ENCODE assay signal across 10 cellular contexts in genomic region chr2:37652199-37652640, GRCh38. TPM values are rescaled to one million over a fixed set of nuclear protein-coding genes. Genes with fewer than 3 reads are reported as not detected.
DNase-seq lines count a peak whose midpoint lies in the region; ATAC-seq, FAIRE-seq and TF ChIP-seq lines count a peak whose summit lies in the region.
"Had no signal": no experiment of that assay in that cellular context is flagged by ENCODE, and none has a peak within 500 bp of the region (broad histone marks: within the 10 kb centered on the region; RNA-seq: fewer than 3 reads in every experiment).

No MANE protein-coding gene starts in this region.

- H3K9me3 Mint-ChIP-seq in CD4-positive, alpha-beta T cell, result no peaks in the 10 kb centered on the region
- no peaks in the 10 kb centered on the region for H3K9me3 Mint-ChIP-seq in central memory CD8-positive, alpha-beta T cell

- peaks cover 15 to 25% of the 10 kb centered on the region in 2 donors for H3K4me1 ChIP-seq in kidney (ENCODE audit: control insufficient read depth in 1 of 2, insufficient read depth in 1 of 2, low read depth in 1 of 2, low read length in 2 of 2)
- H3K4me1 ChIP-seq in pancreas, result peaks cover 0 to 15% (median 0%) of the 10 kb centered on the region in 3 donors

- H3K27ac Mint-ChIP-seq in CD4-positive, alpha-beta T cell, result peak overlapping the region; percentile 81
- H3K27ac Mint-ChIP-seq in central memory CD8-positive, alpha-beta T cell (ENCODE audit: low read depth), result peak overlapping the region; percentile 90

- CTCF ChIA-PET in CD4-positive, alpha-beta T cell (lab: Charles Lee), result interaction anchor here (1.0 to 1.6 kb wide), 2 partner anchors 9 to 53 kb away, joined by 3 to 4 read pairs; no protein-coding TSS in a partner anchor

- DNase-seq in CD4-positive, alpha-beta T cell, result no peak
- DNase-seq in LoVo (ENCODE audit: low spot score) (peak; percentile 18), non-pigmented ciliary epithelial cell (ENCODE audit: low read depth) (peak; percentile 82), foreskin melanocyte (no peak), posterior cingulate gyrus (no peak), kidney (no peak), pancreas (no peak)
- DNase-seq in central memory CD8-positive, alpha-beta T cell (ENCODE audit: low spot score in 2 of 2), result no peak
- DNase-seq: KBM-7, midbrain had no signal

- H3K4me1 Mint-ChIP-seq in CD4-positive, alpha-beta T cell (ENCODE audit: low read depth), result peaks cover 93% of the 10 kb centered on the region
- H3K4me1 Mint-ChIP-seq in central memory CD8-positive, alpha-beta T cell, result peaks cover 97% of the 10 kb centered on the region

- peaks cover 49% of the 10 kb centered on the region for H3K36me3 Mint-ChIP-seq in CD4-positive, alpha-beta T cell (ENCODE audit: low read depth)
- peaks cover 22% of the 10 kb centered on the region for H3K36me3 Mint-ChIP-seq in central memory CD8-positive, alpha-beta T cell (ENCODE audit: insufficient read depth)

- intact Hi-C loops in CD4-positive, alpha-beta T cell (cut with DNase I, micrococcal nuclease), result loop anchor here in 1 of 2 experiments (2.0 kb wide), 1 partner anchor 15 kb away; no protein-coding TSS in a partner anchor
- intact Hi-C loops in posterior cingulate gyrus (cut with DNase I), result no loop called here
- intact Hi-C loops in kidney (cut with DNase I), result no loop called here
- intact Hi-C loops in pancreas (cut with DNase I), result no loop called here

- no peak for TF ChIP-seq CTCF in CD4-positive, alpha-beta T cell (IDR thresholded peaks at IDR 0.05)
- TF ChIP-seq CTCF in kidney (IDR thresholded peaks at IDR 0.05; ENCODE audit: borderline replicate concordance, extremely low read depth, insufficient read depth) (no peak), pancreas (IDR thresholded peaks at IDR 0.05) (no peak)

- no peaks in the 10 kb centered on the region for H3K36me3 ChIP-seq in kidney (ENCODE audit: control insufficient read depth in 1 of 2, insufficient read depth in 2 of 2, low read length in 2 of 2)
- no peaks in the 10 kb centered on the region for H3K36me3 ChIP-seq in pancreas

- H3K9ac ChIP-seq in kidney (ENCODE audit: low read length in 2 of 2), result no peak overlapping the region

- H3K27me3 Mint-ChIP-seq in CD4-positive, alpha-beta T cell, result no peaks in the 10 kb centered on the region
- no peaks in the 10 kb centered on the region for H3K27me3 Mint-ChIP-seq in central memory CD8-positive, alpha-beta T cell

- POLR2A ChIA-PET in CD4-positive, alpha-beta T cell (lab: Charles Lee), result interaction anchor here (0.8 to 3.2 kb wide), 5 partner anchors 10 to 52 kb away, joined by 3 to 16 read pairs (median 4); partner anchors contain the start of gene CDC42EP3

- no peaks in the 10 kb centered on the region for H3K27me3 ChIP-seq in CD4-positive, alpha-beta T cell (ENCODE audit: control insufficient read depth, insufficient read depth, low read length)
- H3K27me3 ChIP-seq in pancreas, result no peaks in the 10 kb centered on the region

- 91% methylated on average over 5 of the region's 5 CpGs for WGBS in pancreas, 2 donors

- no peak overlapping the region for H3K4me3 Mint-ChIP-seq in CD4-positive, alpha-beta T cell
- peak overlapping the region; percentile 26 for H3K4me3 Mint-ChIP-seq in central memory CD8-positive, alpha-beta T cell

- FAIRE-seq in kidney (lab: Jason Lieb, UNC) (no peak), pancreas (lab: Jason Lieb, UNC) (no peak)

- H3K9me3 ChIP-seq in CD4-positive, alpha-beta T cell (ENCODE audit: control insufficient read depth, low read length), result no peaks in the 10 kb centered on the region
- no peaks in the 10 kb centered on the region for H3K9me3 ChIP-seq in kidney (ENCODE audit: control insufficient read depth in 1 of 2, low read length in 2 of 2)
- H3K9me3 ChIP-seq in pancreas, result no peaks in the 10 kb centered on the region

- H3K4me3 ChIP-seq in kidney (ENCODE audit: low read length in 2 of 2) (no peak overlapping the region), pancreas (no peak overlapping the region)

- H3K27ac ChIP-seq in CD4-positive, alpha-beta T cell (ENCODE audit: low read depth, low read length), result no peak overlapping the region
- H3K27ac ChIP-seq in kidney (ENCODE audit: low read depth in 2 of 2, low read length in 2 of 2) (no peak overlapping the region), pancreas (no peak overlapping the region)

- no peak for ATAC-seq in CD4-positive, alpha-beta T cell (ENCODE audit: poor library complexity)
- no peak for ATAC-seq in central memory CD8-positive, alpha-beta T cell (replicated peaks; ENCODE audit: extremely low read depth, poor library complexity, severe bottlenecking)
- ATAC-seq in pancreas, result no peak

RNA-seq across cellular contexts. Expression of gene CDC42EP3, which starts 19.2 kb away (rescaled TPM):
- 10 to 100 TPM; 20.6 to 24.1 TPM for total RNA-seq in CD4-positive, alpha-beta T cell
- total RNA-seq in kidney (34.1 TPM), pancreas (10 to 100 TPM in 2 of 6 donors, 1 to 10 TPM in 4; 3.5 to 11.9 (median 6.4) TPM)
- polyA plus RNA-seq in kidney (ENCODE audit: insufficient read depth, low read depth, low replicate concordance) (21.3 TPM), pancreas (1 to 10 TPM; 3.6 to 8.5 TPM)

Comparison
In these comparisons a context has a peak if more than half of its experiments do, and no peak if none do; other contexts are left out.
1. DNase-seq: peak in LoVo (single experiment) and non-pigmented ciliary epithelial cell (single experiment); none in CD4-positive, alpha-beta T cell (0 of 10), central memory CD8-positive, alpha-beta T cell (0 of 2), foreskin melanocyte (single experiment), posterior cingulate gyrus (0 of 10), kidney (single experiment) and pancreas (0 of 6).